In the genomic region with DNA sequence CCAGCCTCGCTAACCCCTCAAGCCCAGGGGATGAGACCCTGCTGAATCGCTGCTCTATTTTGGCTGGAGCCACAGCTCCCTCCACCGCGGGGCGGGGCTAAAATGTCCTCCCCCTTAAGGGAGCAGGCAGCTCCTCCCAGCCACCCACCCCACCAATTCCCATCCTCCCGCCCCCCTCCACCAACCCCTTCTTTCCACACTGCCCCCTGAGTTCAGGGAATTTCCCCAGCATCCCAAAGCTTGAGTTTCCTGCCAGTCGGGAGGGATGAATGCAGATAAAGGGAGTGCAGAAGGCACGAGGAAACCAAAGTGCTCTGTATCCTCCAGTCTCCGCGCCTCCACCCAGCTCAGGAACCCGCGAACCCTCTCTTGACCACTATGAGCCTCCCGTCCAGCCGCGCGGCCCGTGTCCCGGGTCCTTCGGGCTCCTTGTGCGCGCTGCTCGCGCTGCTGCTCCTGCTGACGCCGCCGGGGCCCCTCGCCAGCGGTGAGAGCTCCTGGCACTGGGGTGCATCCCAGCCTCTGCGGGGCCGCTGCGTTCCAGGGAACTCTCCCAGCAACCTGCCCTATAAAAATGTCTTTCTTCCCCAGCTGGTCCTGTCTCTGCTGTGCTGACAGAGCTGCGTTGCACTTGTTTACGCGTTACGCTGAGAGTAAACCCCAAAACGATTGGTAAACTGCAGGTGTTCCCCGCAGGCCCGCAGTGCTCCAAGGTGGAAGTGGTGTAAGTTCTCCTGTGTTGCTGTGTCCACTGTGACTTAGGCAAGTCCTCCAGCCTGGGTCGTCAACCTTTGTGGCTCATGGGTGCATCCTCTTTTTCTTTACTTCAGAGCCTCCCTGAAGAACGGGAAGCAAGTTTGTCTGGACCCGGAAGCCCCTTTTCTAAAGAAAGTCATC, we compare ENCODE assay signal across 10 cellular contexts. TPM values are rescaled to one million over a fixed set of nuclear protein-coding genes. Genes with fewer than 3 reads are reported as not detected.
A peak's percentile ranks its signal among the peaks of the same experiment; 100 is the strongest.
DNase-seq lines count a peak whose midpoint lies in the region; ATAC-seq and TF ChIP-seq lines count a peak whose summit lies in the region.
"Had no signal": no experiment of that assay in that cellular context is flagged by ENCODE, and none has a peak within 500 bp of the region (broad histone marks: within the 10 kb centered on the region; RNA-seq: fewer than 3 reads in every experiment).

A gene (plus strand): TSS at position 306 of the 897 bp plus-strand sequence. CDS start 73 bp downstream, at position 379.

- no peak for TF ChIP-seq EP300 in gastroesophageal sphincter (IDR thresholded peaks at IDR 0.05)

- peaks cover 18% of the 10 kb centered on the region for H3K27me3 ChIP-seq in NT2/D1 (ENCODE audit: insufficient read depth, insufficient read length)
- H3K27me3 ChIP-seq in gastroesophageal sphincter: peaks cover 33% of the 10 kb centered on the region
- H3K27me3 ChIP-seq in osteoblast (ENCODE audit: insufficient read depth, low read length): no peaks in the 10 kb centered on the region

- peak within 1 kb of the TSS; percentile 61 for H3K9ac ChIP-seq in NT2/D1 (ENCODE audit: insufficient read length, low read depth)

- H3K9me3 ChIP-seq in NT2/D1 (ENCODE audit: insufficient read depth, low read length): no peaks in the 10 kb centered on the region
- no peaks in the 10 kb centered on the region for H3K9me3 ChIP-seq in gastroesophageal sphincter
- no peaks in the 10 kb centered on the region for H3K9me3 ChIP-seq in osteoblast (ENCODE audit: low read depth, low read length)

- no peaks in the 10 kb centered on the region for H3K79me2 ChIP-seq in osteoblast (ENCODE audit: insufficient read depth, low read length)

- WGBS in gastroesophageal sphincter (ENCODE audit: low coverage in 1 of 2), 2 donors: 0 to 3% methylated on average over 6 to 18 of the region's 41 CpGs

- H3K4me3 ChIP-seq in NT2/D1 (ENCODE audit: insufficient read length, low read depth): peak within 1 kb of the TSS; percentile 55
- peak within 1 kb of the TSS in 1 of 2 donors; percentile 33 for H3K4me3 ChIP-seq in gastroesophageal sphincter
- H3K4me3 ChIP-seq in osteoblast (ENCODE audit: insufficient read depth, low read length): peak within 1 kb of the TSS; percentile 70
- H3K4me3 ChIP-seq: GM12878 had no signal

- peak within 1 kb of the TSS; percentile 83 for H2AFZ ChIP-seq in osteoblast (ENCODE audit: low read length)

- H3K4me2 ChIP-seq in osteoblast (ENCODE audit: insufficient read depth, low read length): peak within 1 kb of the TSS; percentile 91

- ATAC-seq in gastroesophageal sphincter (peak; percentile 10), HG02798 (IDR thresholded peaks at IDR 0.05; ENCODE audit: poor library complexity, unreplicated experiment) (no peak), GM21381 (IDR thresholded peaks at IDR 0.05; ENCODE audit: unreplicated experiment) (no peak)
- ATAC-seq: GM12878 had no signal

- H3K36me3 ChIP-seq in NT2/D1 (ENCODE audit: insufficient read depth, insufficient read length, low read length) (no peaks in the 10 kb centered on the region), gastroesophageal sphincter (no peaks in the 10 kb centered on the region), osteoblast (ENCODE audit: insufficient read depth, low read length) (no peaks in the 10 kb centered on the region)

- no peak for TF ChIP-seq POLR2A in gastroesophageal sphincter (IDR thresholded peaks at IDR 0.05)

- TF ChIP-seq CTCF in gastroesophageal sphincter (IDR thresholded peaks at IDR 0.05) (no peak), osteoblast (IDR thresholded peaks at IDR 0.05; ENCODE audit: extremely low read depth, low read depth, low read length) (no peak)

- H4K20me1 ChIP-seq in osteoblast (ENCODE audit: insufficient read depth, low read length): no peaks in the 10 kb centered on the region

- no peak within 1 kb of the TSS for H3K27ac ChIP-seq in gastroesophageal sphincter
- no peak within 1 kb of the TSS for H3K27ac ChIP-seq in osteoblast (ENCODE audit: low read depth, low read length)

- H3K4me1 ChIP-seq in NT2/D1 (ENCODE audit: insufficient read depth, insufficient read length) (no peaks in the 10 kb centered on the region), gastroesophageal sphincter (peaks cover 0 to 8% (median 0%) of the 10 kb centered on the region in 3 donors), osteoblast (ENCODE audit: insufficient read depth, low read length) (peaks cover 31% of the 10 kb centered on the region)

- DNase-seq in CD1c-positive myeloid dendritic cell (ENCODE audit: extremely low spot score) (peak; percentile 46), NT2/D1 (ENCODE audit: low read depth, low spot score) (peak; percentile 22), osteoblast (ENCODE audit: insufficient read length, low spot score, missing footprints) (peak; percentile 85), Ammon's horn (ENCODE audit: low spot score) (no peak)
- no peak for DNase-seq in stimulated activated CD4-positive, alpha-beta T cell treated with anti-CD3 and anti-CD28 coated beads, Interleukin-4, amount 100 ng/mL, for 4 hours
- DNase-seq: stimulated activated CD4-positive, alpha-beta T cell treated with anti-CD3 and anti-CD28 coated beads, Interleukin-4, amount 100 ng/mL, for 1 hour had no signal

RNA-seq across cellular contexts. Expression of the gene that starts here (rescaled TPM):
- 1 to 10 TPM in 1 of 4 donors, not detected in 3; 1.1 TPM for total RNA-seq in gastroesophageal sphincter
- total RNA-seq in osteoblast: 1.1 TPM in 1 of 2 replicates, not detected in the other
- total RNA-seq: GM12878 had no signal

Comparison
In these comparisons a context has a peak if more than half of its experiments do, and no peak if none do; other contexts are left out.
1. DNase-seq: peak in CD1c-positive myeloid dendritic cell (single experiment), NT2/D1 (single experiment) and osteoblast (single experiment); none in stimulated activated CD4-positive, alpha-beta T cell treated with anti-CD3 and anti-CD28 coated beads, Interleukin-4, amount 100 ng/mL, for 4 hours (0 of 2) and Ammon's horn (single experiment).